19 cellular contexts compared by ENCODE assay signal in the genomic region with DNA sequence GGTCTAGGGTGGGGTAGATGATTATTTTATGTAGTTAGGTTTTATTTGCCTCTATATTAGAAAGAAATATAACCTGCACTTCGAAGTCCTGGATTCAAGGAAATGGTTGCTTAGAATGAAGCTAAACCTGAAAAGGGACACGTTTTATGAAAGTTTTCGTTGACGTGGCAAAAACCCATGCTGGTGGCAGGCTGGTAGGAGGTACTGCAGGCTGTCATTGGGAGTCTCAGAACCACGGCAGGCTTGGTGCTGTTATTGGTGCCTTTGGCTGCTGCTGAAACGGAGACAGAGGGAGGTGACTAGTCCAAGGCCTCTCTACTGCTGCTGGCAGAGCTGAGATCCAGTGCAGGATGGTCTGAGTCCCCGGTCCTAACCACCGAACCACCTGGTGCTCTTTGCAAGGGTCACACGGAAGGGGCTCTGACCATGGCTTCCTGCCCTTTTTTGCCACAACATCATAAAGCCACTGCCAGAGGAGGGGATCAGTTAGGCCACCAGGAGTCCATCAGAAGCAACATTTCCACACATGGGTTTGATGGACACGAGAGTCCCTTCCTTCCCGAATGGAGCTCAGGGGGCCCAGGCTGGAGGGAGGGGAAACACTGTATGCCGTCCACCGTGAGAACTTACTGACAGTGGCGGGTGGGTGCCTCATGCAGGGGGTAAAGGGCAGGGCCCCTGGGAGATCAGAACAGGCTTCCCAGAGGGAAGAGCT. TPM values are rescaled to one million over a fixed set of nuclear protein-coding genes. Genes with fewer than 3 reads are reported as not detected.
DNase-seq lines count a peak whose midpoint lies in the region; ATAC-seq and TF ChIP-seq lines count a peak whose summit lies in the region.
"Had no signal": no experiment of that assay in that cellular context is flagged by ENCODE, and none has a peak within 500 bp of the region (broad histone marks: within the 10 kb centered on the region; RNA-seq: fewer than 3 reads in every experiment).

No MANE protein-coding gene starts in this region.

- H3K27me3 Mint-ChIP-seq in activated T-helper 1 cell treated with anti-CD3 and anti-CD28 coated beads, Interleukin-12 subunit alpha, Interleukin-12 subunit beta, Interleukin-2, Interleukin-4 antibody, amounts not matched to agents 30 ng/mL and 10 ng/mL and 1 ng/mL, durations not matched to agents 14 hours and 24 hours and 36 hours (ENCODE audit: insufficient read depth) = peaks cover 1% of the 10 kb centered on the region
- peaks cover 8% of the 10 kb centered on the region for H3K27me3 Mint-ChIP-seq in glutamatergic neuron (ENCODE audit: unreplicated experiment)
- no peaks in the 10 kb centered on the region for H3K27me3 Mint-ChIP-seq in stimulated activated naive B cell treated with anti-CD40 and anti-IgM and Interleukin-4, amounts not matched to agents 10 μg/mL and 1 μg/mL and 100 μg/mL, for 72 hours

- no peak overlapping the region for H3K4me3 Mint-ChIP-seq in activated T-helper 1 cell treated with anti-CD3 and anti-CD28 coated beads, Interleukin-12 subunit alpha, Interleukin-12 subunit beta, Interleukin-2, Interleukin-4 antibody, amounts not matched to agents 30 ng/mL and 10 ng/mL and 1 ng/mL, durations not matched to agents 14 hours and 24 hours and 36 hours
- no peak overlapping the region for H3K4me3 Mint-ChIP-seq in glutamatergic neuron (ENCODE audit: unreplicated experiment)
- no peak overlapping the region for H3K4me3 Mint-ChIP-seq in stimulated activated naive B cell treated with anti-CD40 and anti-IgM and Interleukin-4, amounts not matched to agents 10 μg/mL and 1 μg/mL and 100 μg/mL, for 72 hours
- H3K4me3 Mint-ChIP-seq: CD8-positive, alpha-beta memory T cell had no signal

- peaks cover 17% of the 10 kb centered on the region for H3K4me1 Mint-ChIP-seq in activated T-helper 1 cell treated with anti-CD3 and anti-CD28 coated beads, Interleukin-12 subunit alpha, Interleukin-12 subunit beta, Interleukin-2, Interleukin-4 antibody, amounts not matched to agents 30 ng/mL and 10 ng/mL and 1 ng/mL, durations not matched to agents 14 hours and 24 hours and 36 hours (ENCODE audit: low read depth)
- H3K4me1 Mint-ChIP-seq in glutamatergic neuron (ENCODE audit: low read depth, unreplicated experiment) = peaks cover 8% of the 10 kb centered on the region
- H3K4me1 Mint-ChIP-seq in stimulated activated naive B cell treated with anti-CD40 and anti-IgM and Interleukin-4, amounts not matched to agents 10 μg/mL and 1 μg/mL and 100 μg/mL, for 72 hours = peaks cover 21 to 64% of the 10 kb centered on the region in 2 donors
- H3K4me1 Mint-ChIP-seq: CD8-positive, alpha-beta memory T cell had no signal

- H3K36me3 Mint-ChIP-seq in activated T-helper 1 cell treated with anti-CD3 and anti-CD28 coated beads, Interleukin-12 subunit alpha, Interleukin-12 subunit beta, Interleukin-2, Interleukin-4 antibody, amounts not matched to agents 30 ng/mL and 10 ng/mL and 1 ng/mL, durations not matched to agents 14 hours and 24 hours and 36 hours (ENCODE audit: low read depth) = no peaks in the 10 kb centered on the region
- H3K36me3 Mint-ChIP-seq in glutamatergic neuron (ENCODE audit: unreplicated experiment) = no peaks in the 10 kb centered on the region
- peaks cover 87 to 89% of the 10 kb centered on the region in 2 donors for H3K36me3 Mint-ChIP-seq in stimulated activated naive B cell treated with anti-CD40 and anti-IgM and Interleukin-4, amounts not matched to agents 10 μg/mL and 1 μg/mL and 100 μg/mL, for 72 hours

- H3K9me3 Mint-ChIP-seq in activated T-helper 1 cell treated with anti-CD3 and anti-CD28 coated beads, Interleukin-12 subunit alpha, Interleukin-12 subunit beta, Interleukin-2, Interleukin-4 antibody, amounts not matched to agents 30 ng/mL and 10 ng/mL and 1 ng/mL, durations not matched to agents 14 hours and 24 hours and 36 hours = no peaks in the 10 kb centered on the region
- H3K9me3 Mint-ChIP-seq in glutamatergic neuron (ENCODE audit: unreplicated experiment) = peaks cover 9% of the 10 kb centered on the region
- no peaks in the 10 kb centered on the region for H3K9me3 Mint-ChIP-seq in stimulated activated naive B cell treated with anti-CD40 and anti-IgM and Interleukin-4, amounts not matched to agents 10 μg/mL and 1 μg/mL and 100 μg/mL, for 72 hours

- no peak for ATAC-seq in stimulated activated naive B cell treated with anti-CD40 and anti-IgM and Interleukin-4, amounts not matched to agents 10 μg/mL and 1 μg/mL and 100 μg/mL, for 72 hours (replicated peaks)
- no peak for ATAC-seq in HG02852 (IDR thresholded peaks at IDR 0.05; ENCODE audit: unreplicated experiment)
- ATAC-seq: HCT116, Panc1 had no signal

- DNase-seq in activated CD8-positive, alpha-beta memory T cell treated with anti-CD3 and anti-CD28 coated beads for 24 hours = peak; percentile 40
- no peak for DNase-seq in activated CD8-positive, alpha-beta memory T cell treated with anti-CD3 and anti-CD28 coated beads, Interleukin-2, amount 50 U/mL, for 48 hours
- DNase-seq in activated T-helper 1 cell treated with anti-CD3 and anti-CD28 coated beads, Interleukin-12 subunit alpha, Interleukin-12 subunit beta, Interleukin-2, Interleukin-4 antibody, amounts not matched to agents 30 ng/mL and 10 ng/mL and 1 ng/mL, durations not matched to agents 14 hours and 24 hours and 36 hours (ENCODE audit: low spot score) = no peak
- DNase-seq in glutamatergic neuron (no peak), NCI-H2227 treated with DMSO at 0.1 percent for 48 hours (lab: John Stamatoyannopoulos, UW) (no peak)
- DNase-seq in stimulated activated naive B cell treated with anti-CD40 and anti-IgM and Interleukin-4, amounts not matched to agents 10 μg/mL and 1 μg/mL and 100 μg/mL, for 72 hours = no peak
- DNase-seq: 8988T; CD8-positive, alpha-beta memory T cell; GOT3; NCI-H1105; NCI-H146; NCI-H2029; NCI-H226; NCI-H524; NCI-H774 had no signal

- no peak for TF ChIP-seq CTCF in glutamatergic neuron (IDR thresholded peaks at IDR 0.05; ENCODE audit: partially characterized antibody, unreplicated experiment)

- intact Hi-C loops in activated T-helper 1 cell treated with anti-CD3 and anti-CD28 coated beads, Interleukin-12 subunit alpha, Interleukin-12 subunit beta, Interleukin-2, Interleukin-4 antibody, amounts not matched to agents 30 ng/mL and 10 ng/mL and 1 ng/mL, durations not matched to agents 14 hours and 24 hours and 36 hours (cut with micrococcal nuclease) = no loop called here

- peak overlapping the region; percentile 40 for H3K27ac Mint-ChIP-seq in activated T-helper 1 cell treated with anti-CD3 and anti-CD28 coated beads, Interleukin-12 subunit alpha, Interleukin-12 subunit beta, Interleukin-2, Interleukin-4 antibody, amounts not matched to agents 30 ng/mL and 10 ng/mL and 1 ng/mL, durations not matched to agents 14 hours and 24 hours and 36 hours
- H3K27ac Mint-ChIP-seq in glutamatergic neuron (ENCODE audit: unreplicated experiment) = peak overlapping the region; percentile 28
- peak overlapping the region; percentile 79 for H3K27ac Mint-ChIP-seq in stimulated activated naive B cell treated with anti-CD40 and anti-IgM and Interleukin-4, amounts not matched to agents 10 μg/mL and 1 μg/mL and 100 μg/mL, for 72 hours

RNA-seq across cellular contexts. Expression of gene CSF2RB, which starts 13.4 kb away (rescaled TPM):
- 11.7 and 11.8 TPM in 2 replicates for total RNA-seq in activated T-helper 1 cell treated with anti-CD3 and anti-CD28 coated beads, Interleukin-12 subunit alpha, Interleukin-12 subunit beta, Interleukin-2, Interleukin-4 antibody, amounts not matched to agents 30 ng/mL and 10 ng/mL and 1 ng/mL, durations not matched to agents 14 hours and 24 hours and 36 hours
- total RNA-seq in glutamatergic neuron (ENCODE audit: unreplicated experiment) = not detected
- total RNA-seq: Daoy had no signal

Comparison
In these comparisons a context has a peak if more than half of its experiments do, and no peak if none do; other contexts are left out.
1. H3K27ac Mint-ChIP-seq: peak in every context shown above with its lines; median percentile 79 in stimulated activated naive B cell treated with anti-CD40 and anti-IgM and Interleukin-4, amounts not matched to agents 10 μg/mL and 1 μg/mL and 100 μg/mL, for 72 hours; 40 in activated T-helper 1 cell treated with anti-CD3 and anti-CD28 coated beads, Interleukin-12 subunit alpha, Interleukin-12 subunit beta, Interleukin-2, Interleukin-4 antibody, amounts not matched to agents 30 ng/mL and 10 ng/mL and 1 ng/mL, durations not matched to agents 14 hours and 24 hours and 36 hours; 28 in glutamatergic neuron.
2. RNA of gene CSF2RB, which starts 13.4 kb away (total RNA-seq): 11.7 to 11.8 TPM in activated T-helper 1 cell treated with anti-CD3 and anti-CD28 coated beads, Interleukin-12 subunit alpha, Interleukin-12 subunit beta, Interleukin-2, Interleukin-4 antibody, amounts not matched to agents 30 ng/mL and 10 ng/mL and 1 ng/mL, durations not matched to agents 14 hours and 24 hours and 36 hours; not detected in glutamatergic neuron (single experiment); every median in the first group is over 10 times any median in the second.